In genomic region chr11:8808226-8808585, GRCh38 we compare ENCODE assay signal across 13 cellular contexts.
DNase-seq lines count a peak whose midpoint lies in the region; ATAC-seq and TF ChIP-seq lines count a peak whose summit lies in the region.
"Had no signal": no experiment of that assay in that cellular context is flagged by ENCODE, and none has a peak within 500 bp of the region (broad histone marks: within the 10 kb centered on the region; RNA-seq: fewer than 3 reads in every experiment).

No MANE protein-coding gene starts in this region.

- H3K36me3 ChIP-seq in MM.1S (replicated peaks; ENCODE audit: insufficient read depth, low read length) (no peaks in the 10 kb centered on the region), mucosa of rectum (ENCODE audit: control insufficient read depth in 2 of 2, insufficient read depth in 2 of 2, low read length in 2 of 2) (no peaks in the 10 kb centered on the region), testis (ENCODE audit: low read depth, missing control alignments) (no peaks in the 10 kb centered on the region)

- no peaks in the 10 kb centered on the region for H3K9me2 ChIP-seq in MM.1S (replicated peaks; ENCODE audit: insufficient read depth, low read length)

- WGBS in testis, 2 donors: 18 to 32% methylated on average over 4 of the region's 4 CpGs

- H3K4me2 ChIP-seq in MM.1S (ENCODE audit: low read depth, low read length): peak overlapping the region; percentile 92; the same call in 1 of the 2 replicates

- peaks cover 72% of the 10 kb centered on the region for H3K79me2 ChIP-seq in MM.1S (ENCODE audit: low read length)

- DNase-seq in MM.1S (no peak), testis (no peak), GM10266 (ENCODE audit: extremely low spot score) (no peak)
- DNase-seq in effector memory CD8-positive, alpha-beta T cell: no peak
- DNase-seq: activated B cell treated with CpG ODN at 0.5 μM for 24 hours, dermis blood vessel endothelial cell, DMS 273 treated with DMSO at 0.1 percent for 48 hours, NCI-H1694 treated with DMSO at 0.1 percent for 48 hours had no signal

- TF ChIP-seq POLR2A in testis (IDR thresholded peaks at IDR 0.05): no peak

- H3K9me3 Mint-ChIP-seq in dendritic cell treated with granulocyte-macrophage colony-stimulating factor and Interleukin-4, amounts not matched to agents 40 ng/mL and 50 ng/mL, for 4 days: no peaks in the 10 kb centered on the region
- H3K9me3 Mint-ChIP-seq in effector memory CD8-positive, alpha-beta T cell: no peaks in the 10 kb centered on the region
- H3K9me3 Mint-ChIP-seq: activated B cell treated with CpG ODN at 0.5 μM for 24 hours; activated T-helper 1 cell treated with anti-CD3 and anti-CD28 coated beads, Interleukin-12 subunit alpha, Interleukin-12 subunit beta, Interleukin-2, Interleukin-4 antibody, amounts not matched to agents 30 ng/mL and 10 ng/mL and 1 ng/mL, durations not matched to agents 14 hours and 24 hours and 36 hours had no signal

- H3K9me3 ChIP-seq in MM.1S (replicated peaks; ENCODE audit: insufficient read depth, low read length) (no peaks in the 10 kb centered on the region), mucosa of rectum (ENCODE audit: control insufficient read depth in 2 of 2, low read length in 2 of 2) (no peaks in the 10 kb centered on the region), testis (no peaks in the 10 kb centered on the region)

- H3K9ac ChIP-seq in MM.1S (ENCODE audit: low read length): no peak overlapping the region
- H3K9ac ChIP-seq in mucosa of rectum (ENCODE audit: low read depth in 1 of 2, low read length in 2 of 2): peak overlapping the region; percentile 56 to 95

- H3K4me1 ChIP-seq in MM.1S (ENCODE audit: low read length): 0 out of 2 replicates have a peak, but pooled peaks cover 5% of the 10 kb centered on the region
- peaks cover 24 to 39% of the 10 kb centered on the region in 2 donors for H3K4me1 ChIP-seq in mucosa of rectum (ENCODE audit: control insufficient read depth in 2 of 2, insufficient read depth in 2 of 2, low read length in 2 of 2)
- H3K4me1 ChIP-seq in testis: peaks cover 60% of the 10 kb centered on the region

- no peak for ATAC-seq in effector memory CD8-positive, alpha-beta T cell (replicated peaks)
- no peak for ATAC-seq in HG02623 (IDR thresholded peaks at IDR 0.05; ENCODE audit: unreplicated experiment)
- ATAC-seq in HG03354 (IDR thresholded peaks at IDR 0.05; ENCODE audit: poor library complexity, severe bottlenecking, unreplicated experiment): no peak

- intact Hi-C loops in dendritic cell treated with granulocyte-macrophage colony-stimulating factor and Interleukin-4, amounts not matched to agents 40 ng/mL and 50 ng/mL, for 4 days (cut with micrococcal nuclease): no loop called here
- intact Hi-C loops in testis (cut with DNase I; ENCODE audit: low total_unique reads): loop anchor here (10.0 kb wide), 1 partner anchor 83 kb away; no protein-coding TSS in a partner anchor

- no peak overlapping the region for H2AFZ ChIP-seq in MM.1S (ENCODE audit: low read length)

- H3K4me3 ChIP-seq in MM.1S (ENCODE audit: low read length): no peak overlapping the region
- peak overlapping the region; percentile 86 to 88 for H3K4me3 ChIP-seq in mucosa of rectum (ENCODE audit: low read length in 2 of 2)
- peak overlapping the region; percentile 61 to 69 for H3K4me3 ChIP-seq in testis

- H3K27ac ChIP-seq in MM.1S (ENCODE audit: low read length): no peak overlapping the region
- H3K27ac ChIP-seq in mucosa of rectum (ENCODE audit: low read depth in 2 of 2, low read length in 2 of 2): peak overlapping the region; percentile 85 to 88
- H3K27ac ChIP-seq in testis: peak overlapping the region; percentile 81 to 90

- no peak overlapping the region for H3K4me3 Mint-ChIP-seq in dendritic cell treated with granulocyte-macrophage colony-stimulating factor and Interleukin-4, amounts not matched to agents 40 ng/mL and 50 ng/mL, for 4 days
- no peak overlapping the region for H3K4me3 Mint-ChIP-seq in effector memory CD8-positive, alpha-beta T cell
- H3K4me3 Mint-ChIP-seq: activated B cell treated with CpG ODN at 0.5 μM for 24 hours; activated T-helper 1 cell treated with anti-CD3 and anti-CD28 coated beads, Interleukin-12 subunit alpha, Interleukin-12 subunit beta, Interleukin-2, Interleukin-4 antibody, amounts not matched to agents 30 ng/mL and 10 ng/mL and 1 ng/mL, durations not matched to agents 14 hours and 24 hours and 36 hours had no signal

- H3K27me3 ChIP-seq in MM.1S (replicated peaks; ENCODE audit: insufficient read depth, low read length) (no peaks in the 10 kb centered on the region), mucosa of rectum (ENCODE audit: control insufficient read depth in 2 of 2, insufficient read depth in 2 of 2, low read length in 2 of 2) (no peaks in the 10 kb centered on the region), testis (no peaks in the 10 kb centered on the region)

- no peaks in the 10 kb centered on the region for H3F3A ChIP-seq in MM.1S (ENCODE audit: insufficient read depth, low read length)

- H3K27ac Mint-ChIP-seq in dendritic cell treated with granulocyte-macrophage colony-stimulating factor and Interleukin-4, amounts not matched to agents 40 ng/mL and 50 ng/mL, for 4 days: peak overlapping the region; percentile 19
- no peak overlapping the region for H3K27ac Mint-ChIP-seq in effector memory CD8-positive, alpha-beta T cell
- H3K27ac Mint-ChIP-seq: activated B cell treated with CpG ODN at 0.5 μM for 24 hours; activated T-helper 1 cell treated with anti-CD3 and anti-CD28 coated beads, Interleukin-12 subunit alpha, Interleukin-12 subunit beta, Interleukin-2, Interleukin-4 antibody, amounts not matched to agents 30 ng/mL and 10 ng/mL and 1 ng/mL, durations not matched to agents 14 hours and 24 hours and 36 hours had no signal

- no peaks in the 10 kb centered on the region for H4K20me1 ChIP-seq in MM.1S (ENCODE audit: insufficient read depth, low read length)

- peaks cover 14% of the 10 kb centered on the region for H3K27me3 Mint-ChIP-seq in dendritic cell treated with granulocyte-macrophage colony-stimulating factor and Interleukin-4, amounts not matched to agents 40 ng/mL and 50 ng/mL, for 4 days
- peaks cover 18 to 27% of the 10 kb centered on the region in 2 donors for H3K27me3 Mint-ChIP-seq in effector memory CD8-positive, alpha-beta T cell

- H3K36me3 Mint-ChIP-seq in dendritic cell treated with granulocyte-macrophage colony-stimulating factor and Interleukin-4, amounts not matched to agents 40 ng/mL and 50 ng/mL, for 4 days (ENCODE audit: low read depth): no peaks in the 10 kb centered on the region
- no peaks in the 10 kb centered on the region for H3K36me3 Mint-ChIP-seq in effector memory CD8-positive, alpha-beta T cell (ENCODE audit: insufficient read depth)

- no peak for TF ChIP-seq CTCF in MM.1S (IDR thresholded peaks at IDR 0.05; ENCODE audit: low read length)
- no peak for TF ChIP-seq CTCF in testis (IDR thresholded peaks at IDR 0.05)
- no peak for TF ChIP-seq CTCF in GM10266 (IDR thresholded peaks at IDR 0.05; ENCODE audit: control insufficient read depth, insufficient read depth, low read depth, missing control alignments)

- H3K4me1 Mint-ChIP-seq in dendritic cell treated with granulocyte-macrophage colony-stimulating factor and Interleukin-4, amounts not matched to agents 40 ng/mL and 50 ng/mL, for 4 days (ENCODE audit: low read depth): peaks cover 58% of the 10 kb centered on the region
- H3K4me1 Mint-ChIP-seq in effector memory CD8-positive, alpha-beta T cell (ENCODE audit: low read depth in 2 of 2): peaks cover 5% of the 10 kb centered on the region in 2 donors
